ENCODE assay signal across 20 cellular contexts in genomic region chr2:232959139-232959538, GRCh38. TPM values are rescaled to one million over a fixed set of nuclear protein-coding genes. Genes with fewer than 3 reads are reported as not detected.
"Had no signal": no experiment of that assay in that cellular context is flagged by ENCODE, and none has a peak within 500 bp of the region (broad histone marks: within the 10 kb centered on the region; RNA-seq: fewer than 3 reads in every experiment).

No MANE protein-coding gene starts in this region.

- DNase-seq: dermis blood vessel endothelial cell; effector memory CD4-positive, alpha-beta T cell; foreskin keratinocyte; heart left ventricle; left cardiac atrium; left lung; mesenchymal stem cell; mucosa of descending colon; naive thymus-derived CD4-positive, alpha-beta T cell; stimulated activated CD4-positive, alpha-beta T cell treated with anti-CD3 and anti-CD28 coated beads, Interleukin-12 subunit alpha, Interleukin-12 subunit beta, amount 100 ng/mL, for 4 hours; stimulated activated CD4-positive, alpha-beta T cell treated with anti-CD3 and anti-CD28 coated beads, Interleukin-1b, Interleukin-23, amount 100 ng/mL, for 48 hours; stimulated activated CD4-positive, alpha-beta T cell treated with anti-CD3 and anti-CD28 coated beads, Interleukin-4, amount 100 ng/mL, for 1 hour; stimulated activated CD8-positive, alpha-beta memory T cell treated with anti-CD3 and anti-CD28 coated beads, Interleukin-4, amount 100 ng/mL, for 48 hours; stimulated activated naive CD4-positive, alpha-beta T cell; stomach; thyroid gland; trophoblast cell had no signal

RNA-seq across cellular contexts. Expression of gene NGEF, which starts 53.9 kb away (rescaled TPM):
- total RNA-seq: lung microvascular endothelial cell; naive thymus-derived CD4-positive, alpha-beta T cell; osteoblast; smooth muscle cell had no signal
